Comparison of ENCODE assay signal across 40 cellular contexts in the genomic region with DNA sequence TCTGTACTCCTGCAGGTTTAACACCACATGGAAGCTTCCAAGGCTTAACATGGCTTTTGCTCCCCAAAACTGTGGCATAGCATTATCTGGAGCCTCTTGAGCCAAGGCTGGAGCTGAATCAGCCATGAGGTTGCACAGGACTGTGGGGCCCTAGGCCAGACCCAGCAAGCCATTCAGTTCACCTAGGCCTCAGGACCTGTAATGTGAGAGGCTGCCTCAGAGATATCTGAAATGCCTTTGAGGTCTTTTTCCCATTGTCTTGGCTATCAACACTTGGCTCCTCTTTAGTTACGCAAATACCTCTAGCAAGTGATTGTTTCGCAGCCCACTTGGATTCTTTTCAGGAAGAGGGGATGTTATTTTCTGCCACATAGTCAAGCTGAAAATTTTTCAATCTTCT.
"Had no signal": no experiment of that assay in that cellular context is flagged by ENCODE, and none has a peak within 500 bp of the region (broad histone marks: within the 10 kb centered on the region; RNA-seq: fewer than 3 reads in every experiment).

No MANE protein-coding gene starts in this region.

- H3K27me3 Mint-ChIP-seq: activated CD4-positive, alpha-beta memory T cell treated with anti-CD3 and anti-CD28 coated beads for 36 hours; activated CD4-positive, alpha-beta T cell treated with anti-CD3 and anti-CD28 coated beads, Interleukin-2, amount 10 ng/mL, durations not matched to agents 24 days and 14 days; activated naive CD4-positive, alpha-beta T cell treated with anti-CD3 and anti-CD28 coated beads, Interleukin-2, amount 10 ng/mL, durations not matched to agents 7 days and 5 days; activated naive CD8-positive, alpha-beta T cell treated with anti-CD3 and anti-CD28 coated beads, Interleukin-2, amount 10 ng/mL, durations not matched to agents 7 days and 5 days; brain; naive thymus-derived CD8-positive, alpha-beta T cell; stimulated activated memory B cell treated with anti-CD40 and anti-IgM and Interleukin-4, amounts not matched to agents 10 μg/mL and 1 μg/mL and 100 μg/mL, for 72 hours had no signal

- H3K9me3 ChIP-seq: ascending aorta, colonic mucosa, gastrocnemius medialis, pancreas, prostate gland, stomach, thyroid gland, upper lobe of left lung, vagina had no signal

- H3K27ac Mint-ChIP-seq: activated CD4-positive, alpha-beta memory T cell treated with anti-CD3 and anti-CD28 coated beads for 36 hours; activated CD4-positive, alpha-beta T cell treated with anti-CD3 and anti-CD28 coated beads, Interleukin-2, amount 10 ng/mL, durations not matched to agents 24 days and 14 days; activated naive CD4-positive, alpha-beta T cell treated with anti-CD3 and anti-CD28 coated beads, Interleukin-2, amount 10 ng/mL, durations not matched to agents 7 days and 5 days; activated naive CD8-positive, alpha-beta T cell treated with anti-CD3 and anti-CD28 coated beads, Interleukin-2, amount 10 ng/mL, durations not matched to agents 7 days and 5 days; activated T-helper 1 cell treated with anti-CD3 and anti-CD28 coated beads, Interleukin-12 subunit alpha, Interleukin-12 subunit beta, Interleukin-2, Interleukin-4 antibody, amounts not matched to agents 30 ng/mL and 10 ng/mL and 1 ng/mL, durations not matched to agents 14 hours and 24 hours and 36 hours; brain; mesothelial cell of epicardium; stimulated activated memory B cell treated with anti-CD40 and anti-IgM and Interleukin-4, amounts not matched to agents 10 μg/mL and 1 μg/mL and 100 μg/mL, for 72 hours; T-helper 1 cell treated with Interleukin-12 subunit alpha and Interleukin-12 subunit beta and Interleukin-4 antibody, amounts not matched to agents 30 μg/mL and 1 μg/mL, for 36 hours had no signal

- H3K27me3 ChIP-seq: ascending aorta, cardiac muscle cell, colonic mucosa, gastrocnemius medialis, pancreas, stomach, thyroid gland, upper lobe of left lung, vagina had no signal

- H3K9me3 Mint-ChIP-seq: activated CD4-positive, alpha-beta memory T cell treated with anti-CD3 and anti-CD28 coated beads for 36 hours; activated CD4-positive, alpha-beta T cell treated with anti-CD3 and anti-CD28 coated beads, Interleukin-2, amount 10 ng/mL, durations not matched to agents 24 days and 14 days; activated naive CD4-positive, alpha-beta T cell treated with anti-CD3 and anti-CD28 coated beads, Interleukin-2, amount 10 ng/mL, durations not matched to agents 7 days and 5 days; activated naive CD8-positive, alpha-beta T cell treated with anti-CD3 and anti-CD28 coated beads, Interleukin-2, amount 10 ng/mL, durations not matched to agents 7 days and 5 days; activated T-helper 1 cell treated with anti-CD3 and anti-CD28 coated beads, Interleukin-12 subunit alpha, Interleukin-12 subunit beta, Interleukin-2, Interleukin-4 antibody, amounts not matched to agents 30 ng/mL and 10 ng/mL and 1 ng/mL, durations not matched to agents 14 hours and 24 hours and 36 hours; brain; mesothelial cell of epicardium; neural crest cell; stimulated activated memory B cell treated with anti-CD40 and anti-IgM and Interleukin-4, amounts not matched to agents 10 μg/mL and 1 μg/mL and 100 μg/mL, for 72 hours; T-helper 1 cell treated with Interleukin-12 subunit alpha and Interleukin-12 subunit beta and Interleukin-4 antibody, amounts not matched to agents 30 μg/mL and 1 μg/mL, for 36 hours had no signal

- H3K4me1 ChIP-seq: ascending aorta, colonic mucosa, pancreas, prostate gland, stomach, thyroid gland, upper lobe of left lung, vagina had no signal

- ATAC-seq: gastrocnemius medialis; left cardiac atrium; left ventricle myocardium superior; naive thymus-derived CD8-positive, alpha-beta T cell; pancreas; sciatic nerve; stimulated activated memory B cell treated with anti-CD40 and anti-IgM and Interleukin-4, amounts not matched to agents 10 μg/mL and 1 μg/mL and 100 μg/mL, for 72 hours had no signal

- H3K27ac ChIP-seq: ascending aorta, cardiac muscle cell, colonic mucosa, gastrocnemius medialis, pancreas, prostate gland, stomach, thyroid gland, upper lobe of left lung, vagina, WERI-Rb-1 had no signal

- DNase-seq: activated CD4-positive, alpha-beta memory T cell treated with anti-CD3 and anti-CD28 coated beads for 36 hours; activated CD4-positive, alpha-beta T cell treated with anti-CD3 and anti-CD28 coated beads, Interleukin-2, amount 10 ng/mL, durations not matched to agents 24 days and 14 days; activated CD4-positive, CD25-positive, alpha-beta regulatory T cell treated with anti-CD3 and anti-CD28 coated beads, Interleukin-2, amount 50 U/mL, for 72 hours; activated CD8-positive, alpha-beta memory T cell treated with anti-CD3 and anti-CD28 coated beads, Interleukin-2, amount 50 U/mL, for 4 hours; activated effector memory CD4-positive, alpha-beta T cell treated with anti-CD3 and anti-CD28 coated beads, Interleukin-2, amount 50 U/mL, for 16 hours; activated naive CD4-positive, alpha-beta T cell treated with anti-CD3 and anti-CD28 coated beads, Interleukin-2, amount 10 ng/mL, durations not matched to agents 7 days and 5 days; activated naive CD8-positive, alpha-beta T cell treated with anti-CD3 and anti-CD28 coated beads, Interleukin-2, amount 10 ng/mL, durations not matched to agents 7 days and 5 days; activated T-cell treated with anti-CD3 and anti-CD28 coated beads, Interleukin-2, amount 50 U/mL, for 1 hour; cerebellar nuclear complex; colonic mucosa; effector memory CD4-positive, alpha-beta T cell; erythroblast; gastrocnemius medialis; glutamatergic neuron; left cardiac atrium; left ventricle myocardium superior; naive thymus-derived CD8-positive, alpha-beta T cell; nucleus accumbens; pancreas; retina; small intestine; stimulated activated CD4-positive, alpha-beta T cell treated with anti-CD3 and anti-CD28 coated beads, Interleukin-1b, Interleukin-23, amount 100 ng/mL, for 48 hours; stimulated activated CD4-positive, alpha-beta T cell treated with anti-CD3 and anti-CD28 coated beads, Interleukin-4, amount 100 ng/mL, for 4 hours; stimulated activated CD8-positive, alpha-beta memory T cell treated with anti-CD3 and anti-CD28 coated beads, Interleukin-4, amount 100 ng/mL, for 48 hours; stomach; T-helper 9 cell; thyroid gland; upper lobe of left lung; WERI-Rb-1 had no signal

- H3K36me3 ChIP-seq: colonic mucosa, prostate gland had no signal

- H3K4me1 Mint-ChIP-seq: activated CD4-positive, alpha-beta T cell treated with anti-CD3 and anti-CD28 coated beads, Interleukin-2, amount 10 ng/mL, durations not matched to agents 24 days and 14 days; activated naive CD4-positive, alpha-beta T cell treated with anti-CD3 and anti-CD28 coated beads, Interleukin-2, amount 10 ng/mL, durations not matched to agents 7 days and 5 days; activated naive CD8-positive, alpha-beta T cell treated with anti-CD3 and anti-CD28 coated beads, Interleukin-2, amount 10 ng/mL, durations not matched to agents 7 days and 5 days; brain; mesothelial cell of epicardium; neural crest cell had no signal

- H3K4me3 Mint-ChIP-seq: activated CD4-positive, alpha-beta memory T cell treated with anti-CD3 and anti-CD28 coated beads for 36 hours; activated CD4-positive, alpha-beta T cell treated with anti-CD3 and anti-CD28 coated beads, Interleukin-2, amount 10 ng/mL, durations not matched to agents 24 days and 14 days; activated naive CD4-positive, alpha-beta T cell treated with anti-CD3 and anti-CD28 coated beads, Interleukin-2, amount 10 ng/mL, durations not matched to agents 7 days and 5 days; activated naive CD8-positive, alpha-beta T cell treated with anti-CD3 and anti-CD28 coated beads, Interleukin-2, amount 10 ng/mL, durations not matched to agents 7 days and 5 days; activated T-helper 1 cell treated with anti-CD3 and anti-CD28 coated beads, Interleukin-12 subunit alpha, Interleukin-12 subunit beta, Interleukin-2, Interleukin-4 antibody, amounts not matched to agents 30 ng/mL and 10 ng/mL and 1 ng/mL, durations not matched to agents 14 hours and 24 hours and 36 hours; brain; mesothelial cell of epicardium; naive thymus-derived CD8-positive, alpha-beta T cell; neural crest cell; stimulated activated memory B cell treated with anti-CD40 and anti-IgM and Interleukin-4, amounts not matched to agents 10 μg/mL and 1 μg/mL and 100 μg/mL, for 72 hours; T-helper 1 cell treated with Interleukin-12 subunit alpha and Interleukin-12 subunit beta and Interleukin-4 antibody, amounts not matched to agents 30 μg/mL and 1 μg/mL, for 36 hours had no signal

- H3K4me3 ChIP-seq: ascending aorta, cardiac muscle cell, colonic mucosa, gastrocnemius medialis, pancreas, prostate gland, stomach, thyroid gland, upper lobe of left lung, vagina had no signal
